Comparison of ENCODE assay signal across 10 cellular contexts in genomic region chr3:129526121-129526900, GRCh38. TPM values are rescaled to one million over a fixed set of nuclear protein-coding genes. Genes with fewer than 3 reads are reported as not detected.
DNase-seq lines count a peak whose midpoint lies in the region; ATAC-seq and TF ChIP-seq lines count a peak whose summit lies in the region.
"Had no signal": no experiment of that assay in that cellular context is flagged by ENCODE, and none has a peak within 500 bp of the region (broad histone marks: within the 10 kb centered on the region; RNA-seq: fewer than 3 reads in every experiment).

No MANE protein-coding gene starts in this region.

- H3K27ac ChIP-seq in left lung: peak overlapping the region in 1 of 2 donors; percentile 87

- H3K4me1 ChIP-seq in left lung: peaks cover 0 to 30% of the 10 kb centered on the region in 2 donors

- no peak overlapping the region for H3K4me3 ChIP-seq in H7 (ENCODE audit: insufficient read depth, low read depth, low read length)
- H3K4me3 ChIP-seq in left lung: no peak overlapping the region
- no peak overlapping the region for H3K4me3 ChIP-seq in MG63

- ATAC-seq in GM18867 (IDR thresholded peaks at IDR 0.05; ENCODE audit: unreplicated experiment) (peak; percentile 91), left lung (peak; percentile 69)

- H3K27me3 ChIP-seq in H7 (ENCODE audit: control insufficient read depth, insufficient read depth, low read length): no peaks in the 10 kb centered on the region
- no peaks in the 10 kb centered on the region for H3K27me3 ChIP-seq in left lung
- H3K27me3 ChIP-seq in MG63: no peaks in the 10 kb centered on the region

- H3K9me3 ChIP-seq in left lung (no peaks in the 10 kb centered on the region), MG63 (no peaks in the 10 kb centered on the region)

- intact Hi-C loops in left lung (cut with DNase I): no loop called here

- H3K36me3 ChIP-seq in H7 (replicated peaks; ENCODE audit: control insufficient read depth, insufficient read depth, low read length) (no peaks in the 10 kb centered on the region), left lung (no peaks in the 10 kb centered on the region), MG63 (no peaks in the 10 kb centered on the region)

- DNase-seq in H7: peak; percentile 63
- DNase-seq in Kasumi-1 (lab: John Stamatoyannopoulos, UW): peak; percentile 81 to 86
- peak in 1 of 2 donors; percentile 50 for DNase-seq in left lung
- no peak for DNase-seq in HK-2 (ENCODE audit: unreplicated experiment)
- DNase-seq in cerebellar cortex (ENCODE audit: low spot score): no peak
- no peak for DNase-seq in NCI-H2171 (lab: John Stamatoyannopoulos, UW)
- DNase-seq in MG63: no peak
- DNase-seq: caudate nucleus had no signal

- TF ChIP-seq CTCF in left lung (IDR thresholded peaks at IDR 0.05): no peak

RNA-seq across cellular contexts. Expression of gene RHO, which starts 2.1 kb away (rescaled TPM):
- 0.17 TPM in 1 of 2 replicates, not detected in the other for total RNA-seq in H7 (2014; rRNA removed; shearing (Covaris generic))
- not detected for total RNA-seq in left lung
- not detected in 2 replicates for total RNA-seq in MG63 (2014; rRNA removed; shearing (Covaris generic); ENCODE audit: low replicate concordance)
- total RNA-seq: T-helper 1 cell treated with Interleukin-12 subunit alpha and Interleukin-12 subunit beta and Interleukin-4 antibody, amounts not matched to agents 30 ng/mL and 1 ng/mL, for 36 hours had no signal

RNA-seq across cellular contexts. Expression of gene H1-8, which starts 16.7 kb away (rescaled TPM):
- not detected in 2 replicates for total RNA-seq in H7 (2014; rRNA removed; shearing (Covaris generic))
- not detected for total RNA-seq in left lung
- total RNA-seq in MG63 (2014; rRNA removed; shearing (Covaris generic); ENCODE audit: low replicate concordance): not detected in 2 replicates
- total RNA-seq: T-helper 1 cell treated with Interleukin-12 subunit alpha and Interleukin-12 subunit beta and Interleukin-4 antibody, amounts not matched to agents 30 ng/mL and 1 ng/mL, for 36 hours had no signal

Comparison
In these comparisons a context has a peak if more than half of its experiments do, and no peak if none do; other contexts are left out.
1. DNase-seq: peak in H7 (single experiment) and Kasumi-1 (2 of 2); none in HK-2 (single experiment), cerebellar cortex (single experiment), NCI-H2171 (single experiment) and MG63 (single experiment).